17 cellular contexts compared by ENCODE assay signal in genomic region chr2:10266133-10266620, GRCh38. TPM values are rescaled to one million over a fixed set of nuclear protein-coding genes. Genes with fewer than 3 reads are reported as not detected.
A peak's percentile ranks its signal among the peaks of the same experiment; 100 is the strongest.
DNase-seq lines count a peak whose midpoint lies in the region; ATAC-seq and TF ChIP-seq lines count a peak whose summit lies in the region.
"Had no signal": no experiment of that assay in that cellular context is flagged by ENCODE, and none has a peak within 500 bp of the region (broad histone marks: within the 10 kb centered on the region; RNA-seq: fewer than 3 reads in every experiment).

No MANE protein-coding gene starts in this region.

- H3K27me3 Mint-ChIP-seq in activated CD4-positive, alpha-beta T cell treated with anti-CD3 and anti-CD28 coated beads for 36 hours: no peaks in the 10 kb centered on the region
- no peaks in the 10 kb centered on the region for H3K27me3 Mint-ChIP-seq in activated CD4-positive, alpha-beta T cell treated with anti-CD3 and anti-CD28 coated beads, Interleukin-2, amount 10 ng/mL, durations not matched to agents 7 days and 5 days

- H3K27ac Mint-ChIP-seq in activated CD4-positive, alpha-beta T cell treated with anti-CD3 and anti-CD28 coated beads for 36 hours: peak overlapping the region; percentile 30
- H3K27ac Mint-ChIP-seq in activated CD4-positive, alpha-beta T cell treated with anti-CD3 and anti-CD28 coated beads, Interleukin-2, amount 10 ng/mL, durations not matched to agents 7 days and 5 days: no peak overlapping the region
- H3K27ac Mint-ChIP-seq: memory B cell had no signal

- intact Hi-C loops in activated CD4-positive, alpha-beta T cell treated with anti-CD3 and anti-CD28 coated beads for 36 hours (cut with DNase I, micrococcal nuclease): no loop called here
- intact Hi-C loops in spleen (cut with DNase I; ENCODE audit: low total_unique reads): no loop called here

- no peak for ATAC-seq in activated CD4-positive, alpha-beta T cell treated with anti-CD3 and anti-CD28 coated beads for 36 hours
- ATAC-seq in HG02885 (IDR thresholded peaks at IDR 0.05; ENCODE audit: poor library complexity, unreplicated experiment): no peak

- no peaks in the 10 kb centered on the region for H3K36me3 Mint-ChIP-seq in activated CD4-positive, alpha-beta T cell treated with anti-CD3 and anti-CD28 coated beads for 36 hours (ENCODE audit: low read depth)
- no peaks in the 10 kb centered on the region for H3K36me3 Mint-ChIP-seq in activated CD4-positive, alpha-beta T cell treated with anti-CD3 and anti-CD28 coated beads, Interleukin-2, amount 10 ng/mL, durations not matched to agents 7 days and 5 days (ENCODE audit: low read depth)
- H3K36me3 Mint-ChIP-seq: memory B cell had no signal

- no peak for DNase-seq in activated CD4-positive, alpha-beta T cell treated with anti-CD3 and anti-CD28 coated beads for 36 hours
- DNase-seq in activated CD4-positive, alpha-beta T cell treated with anti-CD3 and anti-CD28 coated beads, Interleukin-2, amount 10 ng/mL, durations not matched to agents 7 days and 5 days: no peak
- DNase-seq in Peyer's patch: peak in 2 of 3 donors; percentile 34 to 43
- peak; percentile 47 for DNase-seq in fibroblast of peridontal ligament (ENCODE audit: extremely low read depth)
- DNase-seq in spleen: peak; percentile 6
- no peak for DNase-seq in NCI-H1417 treated with DMSO at 0.1 percent for 48 hours (lab: John Stamatoyannopoulos, UW)
- DNase-seq in GOT3 (lab: John Stamatoyannopoulos, UW): no peak
- DNase-seq: activated CD4-positive, CD25-positive, alpha-beta regulatory T cell; amygdala; MM.1S; small intestine had no signal

- H3K4me3 Mint-ChIP-seq in activated CD4-positive, alpha-beta T cell treated with anti-CD3 and anti-CD28 coated beads for 36 hours: no peak overlapping the region
- H3K4me3 Mint-ChIP-seq in activated CD4-positive, alpha-beta T cell treated with anti-CD3 and anti-CD28 coated beads, Interleukin-2, amount 10 ng/mL, durations not matched to agents 7 days and 5 days: no peak overlapping the region
- H3K4me3 Mint-ChIP-seq: memory B cell had no signal

- POLR2A ChIA-PET in activated CD4-positive, alpha-beta T cell treated with anti-CD3 and anti-CD28 coated beads for 36 hours (lab: Charles Lee): no interaction called here
- POLR2A ChIA-PET in activated CD4-positive, alpha-beta T cell treated with anti-CD3 and anti-CD28 coated beads, Interleukin-2, amount 10 ng/mL, durations not matched to agents 7 days and 5 days (lab: Charles Lee): no interaction called here

- no peaks in the 10 kb centered on the region for H3K36me3 ChIP-seq in Peyer's patch
- H3K36me3 ChIP-seq in spleen: no peaks in the 10 kb centered on the region
- H3K36me3 ChIP-seq: esophagus muscularis mucosa, neutrophil, stomach had no signal

- H3K27ac ChIP-seq in Peyer's patch: no peak overlapping the region
- H3K27ac ChIP-seq in spleen: no peak overlapping the region
- H3K27ac ChIP-seq: esophagus muscularis mucosa, neutrophil had no signal

- TF ChIP-seq POLR2A in Peyer's patch (IDR thresholded peaks at IDR 0.05): no peak
- TF ChIP-seq POLR2A in spleen (IDR thresholded peaks at IDR 0.05): no peak

- peaks cover 0 to 31% (median 0%) of the 10 kb centered on the region in 4 donors for H3K4me1 ChIP-seq in Peyer's patch
- H3K4me1 ChIP-seq in spleen: peaks cover 0 to 13% (median 9%) of the 10 kb centered on the region in 6 donors

- H3K9me3 Mint-ChIP-seq in activated CD4-positive, alpha-beta T cell treated with anti-CD3 and anti-CD28 coated beads for 36 hours (ENCODE audit: low read depth): no peaks in the 10 kb centered on the region
- H3K9me3 Mint-ChIP-seq in activated CD4-positive, alpha-beta T cell treated with anti-CD3 and anti-CD28 coated beads, Interleukin-2, amount 10 ng/mL, durations not matched to agents 7 days and 5 days: no peaks in the 10 kb centered on the region
- H3K9me3 Mint-ChIP-seq: memory B cell had no signal

- H3K27me3 ChIP-seq in Peyer's patch: no peaks in the 10 kb centered on the region
- H3K27me3 ChIP-seq in spleen (replicated peaks in 1 of 7): peaks cover 0 to 7% (median 0%) of the 10 kb centered on the region in 7 donors
- H3K27me3 ChIP-seq: esophagus muscularis mucosa, neutrophil, stomach had no signal

- CTCF ChIA-PET in activated CD4-positive, alpha-beta T cell treated with anti-CD3 and anti-CD28 coated beads for 36 hours (lab: Charles Lee): interaction anchor here (0.9 to 1.6 kb wide), 2 partner anchors 142 to 169 kb away, joined by 3 to 5 read pairs; no protein-coding TSS in a partner anchor
- CTCF ChIA-PET in activated CD4-positive, alpha-beta T cell treated with anti-CD3 and anti-CD28 coated beads, Interleukin-2, amount 10 ng/mL, durations not matched to agents 7 days and 5 days (lab: Charles Lee): no interaction called here

- H3K9me3 ChIP-seq in Peyer's patch: no peaks in the 10 kb centered on the region
- no peaks in the 10 kb centered on the region for H3K9me3 ChIP-seq in spleen
- H3K9me3 ChIP-seq: Caco-2, esophagus muscularis mucosa, neutrophil, stomach had no signal

- H3K4me3 ChIP-seq in Peyer's patch (no peak overlapping the region), spleen (no peak overlapping the region)
- H3K4me3 ChIP-seq: esophagus muscularis mucosa, stomach had no signal

- TF ChIP-seq CTCF in Peyer's patch (IDR thresholded peaks at IDR 0.05) (no peak), spleen (IDR thresholded peaks at IDR 0.05 in 8 of 11, conservative IDR thresholded peaks at IDR 0.05 in 3 of 11) (no peak)

- H3K4me1 Mint-ChIP-seq in activated CD4-positive, alpha-beta T cell treated with anti-CD3 and anti-CD28 coated beads for 36 hours: peaks cover 6% of the 10 kb centered on the region
- H3K4me1 Mint-ChIP-seq in activated CD4-positive, alpha-beta T cell treated with anti-CD3 and anti-CD28 coated beads, Interleukin-2, amount 10 ng/mL, durations not matched to agents 7 days and 5 days: peaks cover 4% of the 10 kb centered on the region

- WGBS in spleen, 5 donors: 73 to 87% (median 77%) methylated on average over 10 of the region's 10 CpGs

RNA-seq across cellular contexts. Expression of gene HPCAL1, which starts 36.5 kb away (rescaled TPM):
- 100 to 1,000 TPM; 109 to 114 TPM for total RNA-seq in activated CD4-positive, alpha-beta T cell treated with anti-CD3 and anti-CD28 coated beads for 36 hours
- 10 to 100 TPM; 61.6 to 63.6 TPM for total RNA-seq in activated CD4-positive, alpha-beta T cell treated with anti-CD3 and anti-CD28 coated beads, Interleukin-2, amount 10 ng/mL, durations not matched to agents 7 days and 5 days
- total RNA-seq in Peyer's patch (100 to 1,000 TPM; 123 to 270 (median 156) TPM), spleen (10 to 100 TPM; 42.3 to 80.6 (median 57.5) TPM)
- 10 to 100 TPM; 41.9 to 58.5 (median 57.9) TPM for polyA plus RNA-seq in spleen

Comparison
In these comparisons a context has a peak if more than half of its experiments do, and no peak if none do; other contexts are left out.
1. DNase-seq: peak in Peyer's patch (2 of 3), fibroblast of peridontal ligament (single experiment) and spleen (single experiment); none in activated CD4-positive, alpha-beta T cell treated with anti-CD3 and anti-CD28 coated beads for 36 hours (single experiment), activated CD4-positive, alpha-beta T cell treated with anti-CD3 and anti-CD28 coated beads, Interleukin-2, amount 10 ng/mL, durations not matched to agents 7 days and 5 days (single experiment), NCI-H1417 treated with DMSO at 0.1 percent for 48 hours (single experiment) and GOT3 (single experiment).